1 cellular context compared by ENCODE assay signal in the genomic region with DNA sequence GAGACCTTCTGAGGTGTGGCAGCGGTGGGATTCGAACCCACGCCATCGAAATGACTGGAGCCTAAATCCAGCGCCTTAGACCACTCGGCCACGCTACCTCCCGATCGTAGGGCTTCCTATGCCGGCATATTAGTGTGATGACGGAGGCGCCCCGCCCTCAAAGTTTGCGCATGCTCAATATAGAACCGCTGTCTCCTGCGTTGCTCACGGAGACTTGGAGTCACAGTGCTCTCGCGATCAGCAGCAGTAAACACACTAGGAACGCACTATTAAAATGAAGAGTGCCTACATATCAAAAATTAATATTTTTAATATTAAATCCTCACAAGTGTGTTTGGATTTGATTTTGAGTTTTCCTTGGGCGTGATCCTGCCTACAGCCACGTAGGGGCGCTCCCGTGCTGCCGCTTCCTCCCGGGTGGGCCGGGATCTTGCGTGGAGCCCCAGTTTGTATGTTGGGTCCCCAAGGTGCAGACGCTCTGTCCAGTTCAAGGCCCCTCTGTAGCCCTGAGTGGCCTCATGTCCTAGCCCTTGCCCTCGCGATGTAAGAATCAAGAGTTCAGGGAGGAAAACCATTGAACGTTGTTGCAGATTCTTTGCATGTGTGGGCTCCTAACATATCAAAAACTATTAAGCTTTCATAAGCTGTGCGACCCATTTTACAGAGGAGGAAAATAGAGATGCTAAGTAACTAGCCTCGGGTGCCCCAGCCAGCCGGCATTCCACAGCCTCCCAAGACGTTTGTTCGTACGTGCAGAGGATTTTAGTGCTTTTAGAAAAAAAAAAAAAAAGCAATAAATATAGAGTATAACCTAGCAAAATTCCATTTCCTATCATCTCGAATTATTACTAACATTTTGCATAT.
TF ChIP-seq lines count a peak whose summit lies in the region.

No MANE protein-coding gene starts in this region.

TF ChIP-seq in K562, 482 proteins besides CTCF, POLR2A, EP300 and RAD21 (continued from another document and continues in another):
- TF ChIP-seq, protein P1, sequence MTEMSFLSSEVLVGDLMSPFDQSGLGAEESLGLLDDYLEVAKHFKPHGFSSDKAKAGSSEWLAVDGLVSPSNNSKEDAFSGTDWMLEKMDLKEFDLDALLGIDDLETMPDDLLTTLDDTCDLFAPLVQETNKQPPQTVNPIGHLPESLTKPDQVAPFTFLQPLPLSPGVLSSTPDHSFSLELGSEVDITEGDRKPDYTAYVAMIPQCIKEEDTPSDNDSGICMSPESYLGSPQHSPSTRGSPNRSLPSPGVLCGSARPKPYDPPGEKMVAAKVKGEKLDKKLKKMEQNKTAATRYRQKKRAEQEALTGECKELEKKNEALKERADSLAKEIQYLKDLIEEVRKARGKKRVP (CRISPR knock-in tag; IDR thresholded peaks at IDR 0.05): no peak
- peak; percentile 39 for TF ChIP-seq FOS (IDR thresholded peaks at IDR 0.05; ENCODE audit: extremely low read depth, insufficient read length)
- peak; percentile 33 for TF ChIP-seq RBM39 (optimal IDR thresholded peaks at IDR 0.05; ENCODE audit: low read depth, low read length)
- TF ChIP-seq ZNF551 (CRISPR knock-in tag; IDR thresholded peaks at IDR 0.05): no peak
- no peak for TF ChIP-seq ERF (CRISPR knock-in tag; IDR thresholded peaks at IDR 0.05)
- peak in 1 of 2 experiments; percentile 73; a peak in 1 of 3 replicates for TF ChIP-seq CBX3 (IDR thresholded peaks at IDR 0.05; ENCODE audit: borderline replicate concordance in 1 of 2, low read length in 2 of 2)
- TF ChIP-seq ZC3H8 (IDR thresholded peaks at IDR 0.05): no peak
- TF ChIP-seq, protein P2, sequence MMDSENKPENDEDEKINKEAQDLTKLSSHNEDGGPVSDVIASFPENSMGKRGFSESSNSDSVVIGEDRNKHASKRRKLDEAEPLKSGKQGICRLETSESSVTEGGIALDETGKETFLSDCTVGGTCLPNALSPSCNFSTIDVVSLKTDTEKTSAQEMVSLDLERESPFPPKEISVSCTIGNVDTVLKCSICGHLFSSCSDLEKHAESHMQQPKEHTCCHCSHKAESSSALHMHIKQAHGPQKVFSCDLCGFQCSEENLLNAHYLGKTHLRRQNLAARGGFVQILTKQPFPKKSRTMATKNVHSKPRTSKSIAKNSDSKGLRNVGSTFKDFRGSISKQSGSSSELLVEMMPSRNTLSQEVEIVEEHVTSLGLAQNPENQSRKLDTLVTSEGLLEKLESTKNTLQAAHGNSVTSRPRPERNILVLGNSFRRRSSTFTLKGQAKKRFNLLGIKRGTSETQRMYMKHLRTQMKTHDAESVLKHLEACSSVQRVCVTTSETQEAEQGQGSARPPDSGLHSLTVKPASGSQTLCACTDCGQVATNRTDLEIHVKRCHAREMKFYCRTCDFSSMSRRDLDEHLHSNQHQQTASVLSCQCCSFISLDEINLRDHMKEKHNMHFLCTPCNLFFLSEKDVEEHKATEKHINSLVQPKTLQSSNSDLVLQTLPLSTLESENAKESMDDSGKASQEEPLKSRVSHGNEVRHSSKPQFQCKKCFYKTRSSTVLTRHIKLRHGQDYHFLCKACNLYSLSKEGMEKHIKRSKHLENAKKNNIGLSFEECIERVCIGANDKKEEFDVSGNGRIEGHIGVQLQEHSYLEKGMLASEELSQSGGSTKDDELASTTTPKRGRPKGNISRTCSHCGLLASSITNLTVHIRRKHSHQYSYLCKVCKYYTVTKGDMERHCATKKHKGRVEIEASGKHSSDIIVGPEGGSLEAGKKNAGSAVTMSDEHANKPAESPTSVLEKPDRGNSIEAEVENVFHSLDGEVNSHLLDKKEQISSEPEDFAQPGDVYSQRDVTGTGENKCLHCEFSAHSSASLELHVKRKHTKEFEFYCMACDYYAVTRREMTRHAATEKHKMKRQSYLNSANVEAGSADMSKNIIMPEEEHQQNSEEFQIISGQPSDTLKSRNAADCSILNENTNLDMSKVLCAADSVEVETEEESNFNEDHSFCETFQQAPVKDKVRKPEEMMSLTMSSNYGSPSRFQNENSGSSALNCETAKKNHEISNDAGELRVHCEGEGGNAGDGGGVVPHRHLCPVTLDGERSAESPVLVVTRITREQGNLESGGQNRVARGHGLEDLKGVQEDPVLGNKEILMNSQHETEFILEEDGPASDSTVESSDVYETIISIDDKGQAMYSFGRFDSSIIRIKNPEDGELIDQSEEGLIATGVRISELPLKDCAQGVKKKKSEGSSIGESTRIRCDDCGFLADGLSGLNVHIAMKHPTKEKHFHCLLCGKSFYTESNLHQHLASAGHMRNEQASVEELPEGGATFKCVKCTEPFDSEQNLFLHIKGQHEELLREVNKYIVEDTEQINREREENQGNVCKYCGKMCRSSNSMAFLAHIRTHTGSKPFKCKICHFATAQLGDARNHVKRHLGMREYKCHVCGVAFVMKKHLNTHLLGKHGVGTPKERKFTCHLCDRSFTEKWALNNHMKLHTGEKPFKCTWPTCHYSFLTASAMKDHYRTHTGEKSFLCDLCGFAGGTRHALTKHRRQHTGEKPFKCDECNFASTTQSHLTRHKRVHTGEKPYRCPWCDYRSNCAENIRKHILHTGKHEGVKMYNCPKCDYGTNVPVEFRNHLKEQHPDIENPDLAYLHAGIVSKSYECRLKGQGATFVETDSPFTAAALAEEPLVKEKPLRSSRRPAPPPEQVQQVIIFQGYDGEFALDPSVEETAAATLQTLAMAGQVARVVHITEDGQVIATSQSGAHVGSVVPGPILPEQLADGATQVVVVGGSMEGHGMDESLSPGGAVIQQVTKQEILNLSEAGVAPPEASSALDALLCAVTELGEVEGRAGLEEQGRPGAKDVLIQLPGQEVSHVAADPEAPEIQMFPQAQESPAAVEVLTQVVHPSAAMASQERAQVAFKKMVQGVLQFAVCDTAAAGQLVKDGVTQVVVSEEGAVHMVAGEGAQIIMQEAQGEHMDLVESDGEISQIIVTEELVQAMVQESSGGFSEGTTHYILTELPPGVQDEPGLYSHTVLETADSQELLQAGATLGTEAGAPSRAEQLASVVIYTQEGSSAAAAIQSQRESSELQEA (IDR thresholded peaks at IDR 0.05; ENCODE audit: low read depth): peak; percentile 82
- no peak for TF ChIP-seq ZNF124 (CRISPR knock-in tag; IDR thresholded peaks at IDR 0.05)
- TF ChIP-seq GTF2F1 (IDR thresholded peaks at IDR 0.05; ENCODE audit: low read depth, low read length): no peak
- peak; percentile 83; the same call in 1 of the 2 replicates for TF ChIP-seq SAFB (IDR thresholded peaks at IDR 0.05; ENCODE audit: borderline replicate concordance, low read depth, low read length)
- TF ChIP-seq U2AF2 (optimal IDR thresholded peaks at IDR 0.05; ENCODE audit: low read depth, low read length): no peak
- peak; percentile 52; the same call in 1 of the 2 replicates for TF ChIP-seq ZNF121 (CRISPR knock-in tag; conservative IDR thresholded peaks at IDR 0.05)
- TF ChIP-seq ZNF282 (CRISPR knock-in tag; IDR thresholded peaks at IDR 0.05): no peak
- TF ChIP-seq GATA2 (CRISPR knock-in tag; IDR thresholded peaks at IDR 0.05): no peak
- TF ChIP-seq ZFP36 (IDR thresholded peaks at IDR 0.05; ENCODE audit: low read depth, low read length, partially characterized antibody): peak; percentile 55
- TF ChIP-seq POLR3G (IDR thresholded peaks at IDR 0.05; ENCODE audit: extremely low read depth, insufficient read length, insufficient replicate concordance): peak; percentile 79
- TF ChIP-seq, protein P3, sequence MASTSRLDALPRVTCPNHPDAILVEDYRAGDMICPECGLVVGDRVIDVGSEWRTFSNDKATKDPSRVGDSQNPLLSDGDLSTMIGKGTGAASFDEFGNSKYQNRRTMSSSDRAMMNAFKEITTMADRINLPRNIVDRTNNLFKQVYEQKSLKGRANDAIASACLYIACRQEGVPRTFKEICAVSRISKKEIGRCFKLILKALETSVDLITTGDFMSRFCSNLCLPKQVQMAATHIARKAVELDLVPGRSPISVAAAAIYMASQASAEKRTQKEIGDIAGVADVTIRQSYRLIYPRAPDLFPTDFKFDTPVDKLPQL (IDR thresholded peaks at IDR 0.05; ENCODE audit: extremely low read depth, insufficient read length): no peak
- 0 out of 2 replicates have a peak, but pooled peaks have one; percentile 8 for TF ChIP-seq SOX6 (IDR thresholded peaks at IDR 0.05)
- TF ChIP-seq ZNF780A (CRISPR knock-in tag; IDR thresholded peaks at IDR 0.05): no peak
- TF ChIP-seq CREBBP (IDR thresholded peaks at IDR 0.05; ENCODE audit: low read depth, low read length): no peak
- no peak for TF ChIP-seq MYNN (IDR thresholded peaks at IDR 0.05)
- TF ChIP-seq MYNN (CRISPR knock-in tag; IDR thresholded peaks at IDR 0.05): no peak
- no peak for TF ChIP-seq NFIX (CRISPR knock-in tag; IDR thresholded peaks at IDR 0.05; ENCODE audit: low read depth)
- TF ChIP-seq LCOR (CRISPR knock-in tag; IDR thresholded peaks at IDR 0.05): peak; percentile 80
- TF ChIP-seq ZNF212 (CRISPR knock-in tag; IDR thresholded peaks at IDR 0.05): 0 out of 2 replicates have a peak, but pooled peaks have one; percentile 12
- no peak for TF ChIP-seq ZKSCAN8 (CRISPR knock-in tag; IDR thresholded peaks at IDR 0.05)
- TF ChIP-seq ZBTB1 (CRISPR knock-in tag; IDR thresholded peaks at IDR 0.05; ENCODE audit: borderline replicate concordance, low read depth): no peak
- TF ChIP-seq, protein P4, sequence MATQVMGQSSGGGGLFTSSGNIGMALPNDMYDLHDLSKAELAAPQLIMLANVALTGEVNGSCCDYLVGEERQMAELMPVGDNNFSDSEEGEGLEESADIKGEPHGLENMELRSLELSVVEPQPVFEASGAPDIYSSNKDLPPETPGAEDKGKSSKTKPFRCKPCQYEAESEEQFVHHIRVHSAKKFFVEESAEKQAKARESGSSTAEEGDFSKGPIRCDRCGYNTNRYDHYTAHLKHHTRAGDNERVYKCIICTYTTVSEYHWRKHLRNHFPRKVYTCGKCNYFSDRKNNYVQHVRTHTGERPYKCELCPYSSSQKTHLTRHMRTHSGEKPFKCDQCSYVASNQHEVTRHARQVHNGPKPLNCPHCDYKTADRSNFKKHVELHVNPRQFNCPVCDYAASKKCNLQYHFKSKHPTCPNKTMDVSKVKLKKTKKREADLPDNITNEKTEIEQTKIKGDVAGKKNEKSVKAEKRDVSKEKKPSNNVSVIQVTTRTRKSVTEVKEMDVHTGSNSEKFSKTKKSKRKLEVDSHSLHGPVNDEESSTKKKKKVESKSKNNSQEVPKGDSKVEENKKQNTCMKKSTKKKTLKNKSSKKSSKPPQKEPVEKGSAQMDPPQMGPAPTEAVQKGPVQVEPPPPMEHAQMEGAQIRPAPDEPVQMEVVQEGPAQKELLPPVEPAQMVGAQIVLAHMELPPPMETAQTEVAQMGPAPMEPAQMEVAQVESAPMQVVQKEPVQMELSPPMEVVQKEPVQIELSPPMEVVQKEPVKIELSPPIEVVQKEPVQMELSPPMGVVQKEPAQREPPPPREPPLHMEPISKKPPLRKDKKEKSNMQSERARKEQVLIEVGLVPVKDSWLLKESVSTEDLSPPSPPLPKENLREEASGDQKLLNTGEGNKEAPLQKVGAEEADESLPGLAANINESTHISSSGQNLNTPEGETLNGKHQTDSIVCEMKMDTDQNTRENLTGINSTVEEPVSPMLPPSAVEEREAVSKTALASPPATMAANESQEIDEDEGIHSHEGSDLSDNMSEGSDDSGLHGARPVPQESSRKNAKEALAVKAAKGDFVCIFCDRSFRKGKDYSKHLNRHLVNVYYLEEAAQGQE (CRISPR knock-in tag; IDR thresholded peaks at IDR 0.05; ENCODE audit: low read depth): no peak
- peak; percentile 80 for TF ChIP-seq CC2D1A (IDR thresholded peaks at IDR 0.05)
- peak; percentile 38 to 76; a peak in 3 of 4 replicates for TF ChIP-seq KDM1A (IDR thresholded peaks at IDR 0.05)
- peak; percentile 71 for TF ChIP-seq SMC3 (conservative IDR thresholded peaks at IDR 0.05; ENCODE audit: insufficient read depth, low read depth, low read length)
- TF ChIP-seq, protein P5, sequence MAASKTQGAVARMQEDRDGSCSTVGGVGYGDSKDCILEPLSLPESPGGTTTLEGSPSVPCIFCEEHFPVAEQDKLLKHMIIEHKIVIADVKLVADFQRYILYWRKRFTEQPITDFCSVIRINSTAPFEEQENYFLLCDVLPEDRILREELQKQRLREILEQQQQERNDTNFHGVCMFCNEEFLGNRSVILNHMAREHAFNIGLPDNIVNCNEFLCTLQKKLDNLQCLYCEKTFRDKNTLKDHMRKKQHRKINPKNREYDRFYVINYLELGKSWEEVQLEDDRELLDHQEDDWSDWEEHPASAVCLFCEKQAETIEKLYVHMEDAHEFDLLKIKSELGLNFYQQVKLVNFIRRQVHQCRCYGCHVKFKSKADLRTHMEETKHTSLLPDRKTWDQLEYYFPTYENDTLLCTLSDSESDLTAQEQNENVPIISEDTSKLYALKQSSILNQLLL (CRISPR knock-in tag; IDR thresholded peaks at IDR 0.05; ENCODE audit: borderline replicate concordance): no peak
- TF ChIP-seq THRAP3 (IDR thresholded peaks at IDR 0.05; ENCODE audit: borderline replicate concordance): no peak
- no peak; the same call in 1 of the 2 replicates for TF ChIP-seq TCF3 (CRISPR knock-in tag; IDR thresholded peaks at IDR 0.05)
- TF ChIP-seq ZNF75A (CRISPR knock-in tag; IDR thresholded peaks at IDR 0.05): no peak
- TF ChIP-seq ZNF184 (CRISPR knock-in tag; IDR thresholded peaks at IDR 0.05): no peak
- TF ChIP-seq, protein P6, sequence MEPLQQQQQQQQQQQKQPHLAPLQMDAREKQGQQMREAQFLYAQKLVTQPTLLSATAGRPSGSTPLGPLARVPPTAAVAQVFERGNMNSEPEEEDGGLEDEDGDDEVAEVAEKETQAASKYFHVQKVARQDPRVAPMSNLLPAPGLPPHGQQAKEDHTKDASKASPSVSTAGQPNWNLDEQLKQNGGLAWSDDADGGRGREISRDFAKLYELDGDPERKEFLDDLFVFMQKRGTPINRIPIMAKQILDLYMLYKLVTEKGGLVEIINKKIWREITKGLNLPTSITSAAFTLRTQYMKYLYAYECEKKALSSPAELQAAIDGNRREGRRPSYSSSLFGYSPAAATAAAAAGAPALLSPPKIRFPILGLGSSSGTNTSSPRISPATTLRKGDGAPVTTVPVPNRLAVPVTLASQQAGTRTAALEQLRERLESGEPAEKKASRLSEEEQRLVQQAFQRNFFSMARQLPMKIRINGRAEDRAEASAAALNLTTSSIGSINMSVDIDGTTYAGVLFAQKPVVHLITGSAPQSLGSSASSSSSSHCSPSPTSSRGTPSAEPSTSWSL (CRISPR knock-in tag; IDR thresholded peaks at IDR 0.05; ENCODE audit: borderline replicate concordance): no peak
- TF ChIP-seq MEF2A (IDR thresholded peaks at IDR 0.05; ENCODE audit: control insufficient read depth, low read depth, low read length): no peak
- TF ChIP-seq ZBTB7A (IDR thresholded peaks at IDR 0.05; ENCODE audit: borderline replicate concordance, control insufficient read depth, low read depth, low read length): peak; percentile 27; the same call in 1 of the 2 replicates
- TF ChIP-seq KDM2B (CRISPR knock-in tag; IDR thresholded peaks at IDR 0.05): no peak
- TF ChIP-seq, protein P7, sequence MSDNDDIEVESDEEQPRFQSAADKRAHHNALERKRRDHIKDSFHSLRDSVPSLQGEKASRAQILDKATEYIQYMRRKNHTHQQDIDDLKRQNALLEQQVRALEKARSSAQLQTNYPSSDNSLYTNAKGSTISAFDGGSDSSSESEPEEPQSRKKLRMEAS (CRISPR knock-in tag; IDR thresholded peaks at IDR 0.05): peak; percentile 56; the same call in 1 of the 2 replicates
- TF ChIP-seq ATF1 (CRISPR knock-in tag; IDR thresholded peaks at IDR 0.05): no peak
- peak; percentile 68 for TF ChIP-seq ATF1 (tag; IDR thresholded peaks at IDR 0.05)
- TF ChIP-seq ZBTB17 (CRISPR knock-in tag; IDR thresholded peaks at IDR 0.05): 0 out of 2 replicates have a peak, but pooled peaks have one; percentile 6
- peak; percentile 53 for TF ChIP-seq HNRNPLL (IDR thresholded peaks at IDR 0.05; ENCODE audit: low read depth, low read length, poor library complexity, severe bottlenecking)
- TF ChIP-seq HEY1 (CRISPR knock-in tag; IDR thresholded peaks at IDR 0.05; ENCODE audit: borderline replicate concordance): no peak
- TF ChIP-seq ETV6 (IDR thresholded peaks at IDR 0.05; ENCODE audit: borderline replicate concordance in 1 of 2, low read depth in 2 of 2, low read length in 1 of 2): no peak
- TF ChIP-seq ETV6 (CRISPR knock-in tag; IDR thresholded peaks at IDR 0.05; ENCODE audit: borderline replicate concordance): no peak
